ENCODE assay signal across 8 cellular contexts in genomic region chr1:24743404-24744211, GRCh38. TPM values are rescaled to one million over a fixed set of nuclear protein-coding genes. Genes with fewer than 3 reads are reported as not detected.
DNase-seq lines count a peak whose midpoint lies in the region; ATAC-seq and TF ChIP-seq lines count a peak whose summit lies in the region.

No MANE protein-coding gene starts in this region.

- H3K36me3 ChIP-seq in PC-3 (ENCODE audit: low read depth, low read length) (no peaks in the 10 kb centered on the region), esophagus muscularis mucosa (no peaks in the 10 kb centered on the region), prostate gland (no peaks in the 10 kb centered on the region)

- WGBS in esophagus muscularis mucosa, result 57% methylated on average over 10 of the region's 10 CpGs
- WGBS in prostate gland, result 59% methylated on average over 10 of the region's 10 CpGs

- DNase-seq in PC-3 (no peak), esophagus muscularis mucosa (ENCODE audit: extremely low spot score) (no peak), prostate gland (ENCODE audit: low spot score) (no peak), NOMO-1 treated with DMSO at 0.1 percent for 48 hours (lab: John Stamatoyannopoulos, UW; ENCODE audit: unreplicated experiment) (no peak), NK-92 (lab: John Stamatoyannopoulos, UW; ENCODE audit: unreplicated experiment) (no peak), NCI-H187 (lab: John Stamatoyannopoulos, UW) (no peak)

- CTCF ChIA-PET in PC-3 (lab: Charles Lee), result no interaction called here

- H3K9ac ChIP-seq in PC-3 (ENCODE audit: low read length), result no peak overlapping the region

- TF ChIP-seq EP300 in esophagus muscularis mucosa (IDR thresholded peaks at IDR 0.05), result no peak

- no peak for TF ChIP-seq CTCF in PC-3 (conservative IDR thresholded peaks at IDR 0.05; ENCODE audit: low read depth, low read length)
- TF ChIP-seq CTCF in esophagus muscularis mucosa (IDR thresholded peaks at IDR 0.05), result no peak
- no peak for TF ChIP-seq CTCF in prostate gland (IDR thresholded peaks at IDR 0.05)

- peak; percentile 18 for ATAC-seq in GM18868 (IDR thresholded peaks at IDR 0.05; ENCODE audit: unreplicated experiment)
- no peak for ATAC-seq in PC-3
- no peak for ATAC-seq in HG03135 (IDR thresholded peaks at IDR 0.05; ENCODE audit: unreplicated experiment)

- H3K9me2 ChIP-seq in PC-3 (replicated peaks; ENCODE audit: low read length), result no peaks in the 10 kb centered on the region

- POLR2A ChIA-PET in PC-3 (lab: Charles Lee; ENCODE audit: unreplicated experiment), result no interaction called here

- H3K4me3 ChIP-seq in PC-3 (ENCODE audit: low read length) (no peak overlapping the region), esophagus muscularis mucosa (peak overlapping the region in 1 of 4 donors; percentile 25), prostate gland (no peak overlapping the region)

- BruUV-seq in PC-3 (replicated peaks; lab: Mats Ljungman, UMichigan), result no TSS peak

- H3F3A ChIP-seq in PC-3 (ENCODE audit: low read length, unreplicated experiment), result no peaks in the 10 kb centered on the region

- H2AFZ ChIP-seq in PC-3 (ENCODE audit: low read length), result peak overlapping the region; percentile 28; the same call in 1 of the 2 replicates

- peak overlapping the region; percentile 37 for H3K4me2 ChIP-seq in PC-3 (ENCODE audit: low read length)

- H3K4me1 ChIP-seq in PC-3 (ENCODE audit: insufficient read depth, low read length), result peaks cover 21% of the 10 kb centered on the region
- H3K4me1 ChIP-seq in esophagus muscularis mucosa, result peaks cover 28 to 43% (median 35%) of the 10 kb centered on the region in 4 donors
- H3K4me1 ChIP-seq in prostate gland (replicated peaks), result no peaks in the 10 kb centered on the region

- H3K27ac ChIP-seq in PC-3 (ENCODE audit: low read length) (peak overlapping the region; percentile 18), esophagus muscularis mucosa (replicated peaks in 1 of 4) (peak overlapping the region; percentile 99 to 100 (median 100)), prostate gland (peak overlapping the region; percentile 5 to 22)

- no peaks in the 10 kb centered on the region for H3K27me3 ChIP-seq in PC-3 (ENCODE audit: low read length)
- no peaks in the 10 kb centered on the region for H3K27me3 ChIP-seq in esophagus muscularis mucosa
- no peaks in the 10 kb centered on the region for H3K27me3 ChIP-seq in prostate gland (replicated peaks; ENCODE audit: insufficient read depth)

- intact Hi-C loops in PC-3 (cut with micrococcal nuclease), result no loop called here
- intact Hi-C loops in esophagus muscularis mucosa (cut with DNase I), result loop anchor here (2.0 kb wide), 2 partner anchors 55 to 85 kb away; no protein-coding TSS in a partner anchor
- intact Hi-C loops in prostate gland (cut with DNase I), result loop anchor here (2.0 to 5.0 kb wide), 2 partner anchors 46 to 101 kb away; partner anchors contain the start of gene SRRM1

- no peak for TF ChIP-seq POLR2A in esophagus muscularis mucosa (IDR thresholded peaks at IDR 0.05; ENCODE audit: low read depth)
- no peak for TF ChIP-seq POLR2A in prostate gland (IDR thresholded peaks at IDR 0.05)

- peaks cover 32% of the 10 kb centered on the region for H3K79me2 ChIP-seq in PC-3 (ENCODE audit: low read length)

- no peaks in the 10 kb centered on the region for H4K20me1 ChIP-seq in PC-3 (ENCODE audit: low read length)

- H3K9me3 ChIP-seq in PC-3 (ENCODE audit: low read length), result no peaks in the 10 kb centered on the region
- H3K9me3 ChIP-seq in esophagus muscularis mucosa, result no peaks in the 10 kb centered on the region
- H3K9me3 ChIP-seq in prostate gland, result no peaks in the 10 kb centered on the region

RNA-seq across cellular contexts. Expression of gene CLIC4, which starts 1.6 kb away (rescaled TPM):
- total RNA-seq in PC-3 (2014; rRNA removed), result 51.4 and 57.6 TPM in 2 replicates
- total RNA-seq in esophagus muscularis mucosa, result 100 to 1,000 TPM; 375 to 606 (median 595) TPM
- total RNA-seq in prostate gland, result 100 to 1,000 TPM in 1 of 2 donors, 10 to 100 TPM in 1; 77.2 to 124 TPM

Comparison
In these comparisons a context has a peak if more than half of its experiments do, and no peak if none do; other contexts are left out.
1. H3K27ac ChIP-seq: peak in every context shown above with its lines; median percentile 100 in esophagus muscularis mucosa; 18 in PC-3; 14 in prostate gland.